8 cellular contexts compared by ENCODE assay signal in the genomic region with DNA sequence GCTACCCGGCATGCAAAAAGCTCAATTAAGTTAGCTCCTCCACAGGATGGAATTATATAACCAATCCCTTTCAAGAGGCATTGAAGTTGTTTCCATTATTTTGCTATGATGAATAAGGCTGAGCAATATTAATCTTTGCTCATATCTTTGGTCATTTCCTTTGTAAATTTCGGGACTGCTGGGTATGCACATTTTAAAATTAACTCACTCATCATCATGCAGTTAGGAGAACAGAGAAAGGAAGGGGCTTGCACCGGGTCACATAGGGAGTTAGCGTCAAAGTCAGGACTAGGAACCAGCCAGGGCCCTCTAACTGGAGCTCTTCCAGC. TPM values are rescaled to one million over a fixed set of nuclear protein-coding genes. Genes with fewer than 3 reads are reported as not detected.
A peak's percentile ranks its signal among the peaks of the same experiment; 100 is the strongest.
DNase-seq lines count a peak whose midpoint lies in the region; ATAC-seq and TF ChIP-seq lines count a peak whose summit lies in the region.

No MANE protein-coding gene starts in this region.

- peaks cover 19 to 62% (median 41%) of the 10 kb centered on the region in 4 donors for H3K4me1 Mint-ChIP-seq in CD4-positive, CD25-positive, alpha-beta regulatory T cell
- H3K4me1 Mint-ChIP-seq in nephron, result peaks cover 34% of the 10 kb centered on the region

- DNase-seq in CD4-positive, CD25-positive, alpha-beta regulatory T cell, result no peak
- DNase-seq in breast epithelium (ENCODE audit: low spot score in 2 of 2), result no peak
- DNase-seq in kidney glomerular epithelial cell (lab: John Stamatoyannopoulos, UW), result no peak
- no peak for DNase-seq in NCI-H187 treated with DMSO at 0.1 percent for 48 hours (lab: John Stamatoyannopoulos, UW)

- TF ChIP-seq CTCF in breast epithelium (IDR thresholded peaks at IDR 0.05) (no peak), nephron (IDR thresholded peaks at IDR 0.05; ENCODE audit: unreplicated experiment in 3 of 3) (no peak)

- peaks cover 3% of the 10 kb centered on the region for H3K36me3 ChIP-seq in CD4-positive, CD25-positive, alpha-beta regulatory T cell (ENCODE audit: control insufficient read depth, insufficient read depth, low read length)
- H3K36me3 ChIP-seq in breast epithelium, result no peaks in the 10 kb centered on the region

- peak overlapping the region; percentile 91 to 96 (median 93) for H3K4me3 Mint-ChIP-seq in CD4-positive, CD25-positive, alpha-beta regulatory T cell
- peak overlapping the region; percentile 78 to 86 (median 84) for H3K4me3 Mint-ChIP-seq in nephron

- peak overlapping the region; percentile 89 for H3K4me3 ChIP-seq in CD4-positive, CD25-positive, alpha-beta regulatory T cell (ENCODE audit: low read depth, low read length)
- H3K4me3 ChIP-seq in breast epithelium, result peak overlapping the region; percentile 69 to 92 (median 92)

- peak overlapping the region; percentile 60 to 93 (median 91) for H3K27ac Mint-ChIP-seq in CD4-positive, CD25-positive, alpha-beta regulatory T cell
- H3K27ac Mint-ChIP-seq in nephron, result peak overlapping the region; percentile 81 to 94 (median 86)

- peaks cover 4% of the 10 kb centered on the region for H3K36me3 Mint-ChIP-seq in CD4-positive, CD25-positive, alpha-beta regulatory T cell
- H3K36me3 Mint-ChIP-seq in nephron (ENCODE audit: low read depth), result no peaks in the 10 kb centered on the region

- H3K9me3 Mint-ChIP-seq in CD4-positive, CD25-positive, alpha-beta regulatory T cell, result no peaks in the 10 kb centered on the region
- peaks cover 4% of the 10 kb centered on the region for H3K9me3 Mint-ChIP-seq in nephron

- no peak for ATAC-seq in CD4-positive, CD25-positive, alpha-beta regulatory T cell (ENCODE audit: low read depth in 2 of 2)
- ATAC-seq in HG03469 (IDR thresholded peaks at IDR 0.05; ENCODE audit: unreplicated experiment) (peak; percentile 1), HG02885 (IDR thresholded peaks at IDR 0.05; ENCODE audit: poor library complexity, unreplicated experiment) (no peak), GM21367 (IDR thresholded peaks at IDR 0.05; ENCODE audit: unreplicated experiment) (no peak)

- H3K4me1 ChIP-seq in CD4-positive, CD25-positive, alpha-beta regulatory T cell (ENCODE audit: control insufficient read depth, insufficient read depth, low read length, poor library complexity, severe bottlenecking), result peaks cover 53% of the 10 kb centered on the region
- peaks cover 0 to 7% of the 10 kb centered on the region in 2 donors for H3K4me1 ChIP-seq in breast epithelium

- no peak for TF ChIP-seq POLR2A in breast epithelium (IDR thresholded peaks at IDR 0.05)

- intact Hi-C loops in breast epithelium (cut with DNase I; ENCODE audit: low total_unique reads), result no loop called here

- H3K27me3 ChIP-seq in CD4-positive, CD25-positive, alpha-beta regulatory T cell (ENCODE audit: control insufficient read depth, insufficient read depth, low read length), result no peaks in the 10 kb centered on the region
- H3K27me3 ChIP-seq in breast epithelium, result no peaks in the 10 kb centered on the region

- H3K27me3 Mint-ChIP-seq in CD4-positive, CD25-positive, alpha-beta regulatory T cell, result no peaks in the 10 kb centered on the region
- H3K27me3 Mint-ChIP-seq in nephron (ENCODE audit: low read depth), result peaks cover 6% of the 10 kb centered on the region

- peak overlapping the region; percentile 94 for H3K27ac ChIP-seq in CD4-positive, CD25-positive, alpha-beta regulatory T cell (ENCODE audit: insufficient read depth, low read length, poor library complexity, severe bottlenecking)
- H3K27ac ChIP-seq in breast epithelium, result peak overlapping the region; percentile 85

- no peaks in the 10 kb centered on the region for H3K9me3 ChIP-seq in CD4-positive, CD25-positive, alpha-beta regulatory T cell (ENCODE audit: control insufficient read depth in 2 of 2, low read length in 2 of 2)
- peaks cover 2 to 3% of the 10 kb centered on the region in 2 donors for H3K9me3 ChIP-seq in breast epithelium

RNA-seq across cellular contexts. Expression of a gene that starts 0.4 kb away (rescaled TPM):
- 27.5 TPM for total RNA-seq in CD4-positive, CD25-positive, alpha-beta regulatory T cell
- 10 to 100 TPM; 24.6 to 36.5 (median 31.7) TPM for polyA plus RNA-seq in CD4-positive, CD25-positive, alpha-beta regulatory T cell
- 10 to 100 TPM in 1 of 3 donors, 1 to 10 TPM in 2; 4.0 to 18.9 (median 8.2) TPM for total RNA-seq in breast epithelium
